17 cellular contexts compared by ENCODE assay signal in the genomic region with DNA sequence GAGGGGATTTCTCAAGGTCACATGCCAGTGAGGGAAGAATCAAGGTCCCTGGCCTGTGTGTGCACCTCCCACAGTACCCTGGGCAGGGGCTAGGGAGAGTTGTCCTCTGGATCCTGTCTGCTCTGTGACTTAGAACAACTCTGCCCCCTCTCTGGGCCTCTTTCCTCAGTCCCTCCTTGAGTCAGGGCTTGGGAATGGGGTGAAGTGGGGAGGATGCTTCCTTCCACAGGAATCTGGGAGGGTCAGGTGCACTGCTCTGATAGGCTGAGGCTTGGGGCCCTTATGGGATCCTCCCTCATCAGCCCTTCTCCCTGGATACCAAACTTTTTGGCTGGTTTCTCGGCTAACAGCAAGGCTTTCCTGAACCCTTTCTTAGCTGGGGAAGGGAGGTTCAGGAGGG. TPM values are rescaled to one million over a fixed set of nuclear protein-coding genes. Genes with fewer than 3 reads are reported as not detected.
A peak's percentile ranks its signal among the peaks of the same experiment; 100 is the strongest.
DNase-seq lines count a peak whose midpoint lies in the region; ATAC-seq and TF ChIP-seq lines count a peak whose summit lies in the region.
"Had no signal": no experiment of that assay in that cellular context is flagged by ENCODE, and none has a peak within 500 bp of the region (broad histone marks: within the 10 kb centered on the region; RNA-seq: fewer than 3 reads in every experiment).

No MANE protein-coding gene starts in this region.

- CTCF ChIA-PET in Calu3 (lab: Charles Lee): interaction anchor here (1.5 to 2.4 kb wide), 2 partner anchors 28 to 101 kb away, joined by 6 to 24 read pairs; no protein-coding TSS in a partner anchor

- BruUV-seq in Calu3 (replicated peaks; lab: Mats Ljungman, UMichigan): no TSS peak

- no peak for ATAC-seq in HG02623 (IDR thresholded peaks at IDR 0.05; ENCODE audit: unreplicated experiment)
- ATAC-seq: heart right ventricle had no signal

- H3K4me1 Mint-ChIP-seq in Calu3 (ENCODE audit: low read depth, unreplicated experiment): peaks cover 26% of the 10 kb centered on the region
- peaks cover 76% of the 10 kb centered on the region for H3K4me1 Mint-ChIP-seq in osteocyte (ENCODE audit: unreplicated experiment)
- H3K4me1 Mint-ChIP-seq in activated T-helper 2 cell treated with anti-CD3 and anti-CD28 coated beads, Interferon-gamma antibody, Interleukin-2, Interleukin-4, amounts not matched to agents 10 μg/mL and 5 μg/mL and 100 μg/mL, durations not matched to agents 14 hours and 24 hours and 36 hours (ENCODE audit: low read depth): peaks cover 16% of the 10 kb centered on the region

- DNase-seq in Calu3: no peak
- DNase-seq in NCI-H226: peak; percentile 93
- no peak for DNase-seq in epithelial cell of proximal tubule (ENCODE audit: low read depth)
- no peak for DNase-seq in osteocyte (ENCODE audit: extremely low spot score, unreplicated experiment)
- DNase-seq in amygdala (lab: John Stamatoyannopoulos, UW): no peak
- DNase-seq in DMS114 treated with DMSO at 0.1 percent for 48 hours (lab: John Stamatoyannopoulos, UW; ENCODE audit: unreplicated experiment): no peak
- no peak for DNase-seq in activated T-helper 2 cell treated with anti-CD3 and anti-CD28 coated beads, Interferon-gamma antibody, Interleukin-2, Interleukin-4, amounts not matched to agents 10 μg/mL and 5 μg/mL and 100 μg/mL, durations not matched to agents 14 hours and 24 hours and 36 hours (ENCODE audit: low spot score)
- DNase-seq: anterior cingulate cortex; heart right ventricle; MV-4-11; NCI-H526; stimulated activated CD4-positive, alpha-beta T cell treated with anti-CD3 and anti-CD28 coated beads, Interleukin-4, amount 100 ng/mL, for 4 hours; SW 1271 had no signal

- H3K36me3 Mint-ChIP-seq in Calu3 (ENCODE audit: insufficient read depth, unreplicated experiment): peaks cover 93% of the 10 kb centered on the region
- no peaks in the 10 kb centered on the region for H3K36me3 Mint-ChIP-seq in osteocyte (ENCODE audit: unreplicated experiment)
- no peaks in the 10 kb centered on the region for H3K36me3 Mint-ChIP-seq in activated T-helper 2 cell treated with anti-CD3 and anti-CD28 coated beads, Interferon-gamma antibody, Interleukin-2, Interleukin-4, amounts not matched to agents 10 μg/mL and 5 μg/mL and 100 μg/mL, durations not matched to agents 14 hours and 24 hours and 36 hours (ENCODE audit: low read depth)
- H3K36me3 Mint-ChIP-seq: neural progenitor cell had no signal

- TF ChIP-seq CTCF in Calu3 (IDR thresholded peaks at IDR 0.05; ENCODE audit: unreplicated experiment): no peak
- TF ChIP-seq CTCF in epithelial cell of proximal tubule (conservative IDR thresholded peaks at IDR 0.05; ENCODE audit: low read depth, low read length): no peak
- TF ChIP-seq CTCF in osteocyte (IDR thresholded peaks at IDR 0.05): no peak

- intact Hi-C loops in Calu3 (cut with micrococcal nuclease; ENCODE audit: unreplicated experiment): loop anchor here (2.0 kb wide), 2 partner anchors 29 to 101 kb away; no protein-coding TSS in a partner anchor
- intact Hi-C loops in activated T-helper 2 cell treated with anti-CD3 and anti-CD28 coated beads, Interferon-gamma antibody, Interleukin-2, Interleukin-4, amounts not matched to agents 10 μg/mL and 5 μg/mL and 100 μg/mL, durations not matched to agents 14 hours and 24 hours and 36 hours (cut with micrococcal nuclease): no loop called here

- H3K27me3 Mint-ChIP-seq in Calu3 (ENCODE audit: unreplicated experiment) (no peaks in the 10 kb centered on the region), osteocyte (ENCODE audit: unreplicated experiment) (no peaks in the 10 kb centered on the region)
- H3K27me3 Mint-ChIP-seq in activated T-helper 2 cell treated with anti-CD3 and anti-CD28 coated beads, Interferon-gamma antibody, Interleukin-2, Interleukin-4, amounts not matched to agents 10 μg/mL and 5 μg/mL and 100 μg/mL, durations not matched to agents 14 hours and 24 hours and 36 hours (ENCODE audit: low read depth): peaks cover 47% of the 10 kb centered on the region

- H3K4me3 ChIP-seq in epithelial cell of proximal tubule (ENCODE audit: low read depth, low read length): peak overlapping the region; percentile 87
- H3K4me3 ChIP-seq: neural progenitor cell had no signal

- peak overlapping the region; percentile 95 for H3K27ac Mint-ChIP-seq in Calu3 (ENCODE audit: unreplicated experiment)
- peak overlapping the region; percentile 38 for H3K27ac Mint-ChIP-seq in osteocyte (ENCODE audit: unreplicated experiment)
- H3K27ac Mint-ChIP-seq in activated T-helper 2 cell treated with anti-CD3 and anti-CD28 coated beads, Interferon-gamma antibody, Interleukin-2, Interleukin-4, amounts not matched to agents 10 μg/mL and 5 μg/mL and 100 μg/mL, durations not matched to agents 14 hours and 24 hours and 36 hours: no peak overlapping the region
- H3K27ac Mint-ChIP-seq: neural progenitor cell had no signal

- H3K4me3 Mint-ChIP-seq in Calu3 (ENCODE audit: low read depth, unreplicated experiment): peak overlapping the region; percentile 81
- no peak overlapping the region for H3K4me3 Mint-ChIP-seq in osteocyte (ENCODE audit: unreplicated experiment)
- no peak overlapping the region for H3K4me3 Mint-ChIP-seq in activated T-helper 2 cell treated with anti-CD3 and anti-CD28 coated beads, Interferon-gamma antibody, Interleukin-2, Interleukin-4, amounts not matched to agents 10 μg/mL and 5 μg/mL and 100 μg/mL, durations not matched to agents 14 hours and 24 hours and 36 hours (ENCODE audit: low read depth)

- no peaks in the 10 kb centered on the region for H3K9me3 Mint-ChIP-seq in Calu3 (ENCODE audit: low read depth, unreplicated experiment)
- H3K9me3 Mint-ChIP-seq in osteocyte (ENCODE audit: unreplicated experiment): no peaks in the 10 kb centered on the region
- no peaks in the 10 kb centered on the region for H3K9me3 Mint-ChIP-seq in activated T-helper 2 cell treated with anti-CD3 and anti-CD28 coated beads, Interferon-gamma antibody, Interleukin-2, Interleukin-4, amounts not matched to agents 10 μg/mL and 5 μg/mL and 100 μg/mL, durations not matched to agents 14 hours and 24 hours and 36 hours
- H3K9me3 Mint-ChIP-seq: neural progenitor cell had no signal

RNA-seq across cellular contexts. Expression of a gene that starts 2.5 kb away (rescaled TPM):
- 195 and 277 TPM in 2 replicates for total RNA-seq in Calu3 (2022)
- 89.9 and 159 TPM in 2 replicates for total RNA-seq in epithelial cell of proximal tubule
- 33.7 and 36.3 TPM in 2 replicates for total RNA-seq in osteocyte
- 0.85 and 0.89 TPM in 2 replicates for total RNA-seq in activated T-helper 2 cell treated with anti-CD3 and anti-CD28 coated beads, Interferon-gamma antibody, Interleukin-2, Interleukin-4, amounts not matched to agents 10 μg/mL and 5 μg/mL and 100 μg/mL, durations not matched to agents 14 hours and 24 hours and 36 hours

RNA-seq across cellular contexts. Expression of a gene that starts 16.6 kb away (rescaled TPM):
- total RNA-seq in Calu3 (2022) (0.59 and 1.0 TPM in 2 replicates), epithelial cell of proximal tubule (3.9 and 14.5 TPM in 2 replicates), osteocyte (6.8 and 7.9 TPM in 2 replicates)
- 0.07 TPM in 1 of 2 replicates, not detected in the other for total RNA-seq in activated T-helper 2 cell treated with anti-CD3 and anti-CD28 coated beads, Interferon-gamma antibody, Interleukin-2, Interleukin-4, amounts not matched to agents 10 μg/mL and 5 μg/mL and 100 μg/mL, durations not matched to agents 14 hours and 24 hours and 36 hours
- total RNA-seq: activated CD8-positive, alpha-beta memory T cell treated with anti-CD3 and anti-CD28 coated beads for 36 hours had no signal

RNA-seq across cellular contexts. Expression of a gene that starts 35.8 kb away (rescaled TPM):
- total RNA-seq in Calu3 (2022) (18.9 and 19.4 TPM in 2 replicates), epithelial cell of proximal tubule (8.3 and 10.0 TPM in 2 replicates), osteocyte (not detected in 2 replicates)
- total RNA-seq in activated T-helper 2 cell treated with anti-CD3 and anti-CD28 coated beads, Interferon-gamma antibody, Interleukin-2, Interleukin-4, amounts not matched to agents 10 μg/mL and 5 μg/mL and 100 μg/mL, durations not matched to agents 14 hours and 24 hours and 36 hours: not detected in 2 replicates
- total RNA-seq: temporal lobe had no signal

Comparison
In these comparisons a context has a peak if more than half of its experiments do, and no peak if none do; other contexts are left out.
1. RNA of a gene that starts 2.5 kb away (total RNA-seq): 195 to 277 TPM in Calu3, 89.9 to 159 TPM in epithelial cell of proximal tubule and 33.7 to 36.3 TPM in osteocyte; 0.85 to 0.89 TPM in activated T-helper 2 cell treated with anti-CD3 and anti-CD28 coated beads, Interferon-gamma antibody, Interleukin-2, Interleukin-4, amounts not matched to agents 10 μg/mL and 5 μg/mL and 100 μg/mL, durations not matched to agents 14 hours and 24 hours and 36 hours; every median in the first group is over 10 times any median in the second.